ENCODE assay signal across 22 cellular contexts in the genomic region with DNA sequence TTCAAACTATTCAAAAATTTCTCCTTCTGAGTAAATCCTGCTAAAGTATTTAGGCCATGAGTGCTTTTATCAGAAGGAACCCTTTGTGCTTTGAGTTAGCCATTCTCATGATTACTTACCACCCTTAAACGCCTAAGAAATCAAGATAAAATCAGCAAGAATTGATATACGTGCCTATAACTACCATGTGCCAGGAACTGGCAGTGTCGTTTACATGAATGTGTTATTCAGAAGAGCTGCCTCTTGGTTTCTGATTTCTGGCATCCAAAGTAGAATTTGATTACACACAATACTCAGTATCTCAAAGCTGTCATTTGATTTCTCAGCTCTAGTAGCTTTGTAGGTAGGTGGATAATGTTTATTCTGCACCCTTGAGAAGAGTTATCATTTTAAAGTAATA.
"Had no signal": no experiment of that assay in that cellular context is flagged by ENCODE, and none has a peak within 500 bp of the region (broad histone marks: within the 10 kb centered on the region; RNA-seq: fewer than 3 reads in every experiment).

No MANE protein-coding gene starts in this region.

- H3K27ac Mint-ChIP-seq: activated naive CD8-positive, alpha-beta T cell treated with anti-CD3 and anti-CD28 coated beads for 36 hours; naive thymus-derived CD8-positive, alpha-beta T cell; neural progenitor cell had no signal

- FAIRE-seq: bronchial epithelial cell, kidney had no signal

- H3K36me3 Mint-ChIP-seq: activated naive CD8-positive, alpha-beta T cell treated with anti-CD3 and anti-CD28 coated beads for 36 hours; naive thymus-derived CD8-positive, alpha-beta T cell; neural progenitor cell had no signal

- H3K4me3 ChIP-seq: lower lobe of right lung, neural progenitor cell, prostate gland, right atrium auricular region, tibial nerve had no signal

- H3K9me3 Mint-ChIP-seq: activated naive CD8-positive, alpha-beta T cell treated with anti-CD3 and anti-CD28 coated beads for 36 hours; neural progenitor cell had no signal

- H3K27ac ChIP-seq: lower lobe of right lung, neural progenitor cell, prostate gland, right atrium auricular region, tibial nerve had no signal

- DNase-seq: activated CD4-positive, alpha-beta T cell treated with anti-CD3 and anti-CD28 coated beads for 4 hours; activated CD4-positive, alpha-beta T cell treated with anti-CD3 and anti-CD28 coated beads, Interleukin-2, amount 50 U/mL, for 48 hours; activated CD4-positive, CD25-positive, alpha-beta regulatory T cell; activated CD8-positive, alpha-beta memory T cell treated with anti-CD3 and anti-CD28 coated beads, Interleukin-2, amount 50 U/mL, for 48 hours; activated naive CD4-positive, alpha-beta T cell treated with Interleukin-2 at 50 U/mL for 16 hours; activated naive CD8-positive, alpha-beta T cell treated with anti-CD3 and anti-CD28 coated beads for 36 hours; activated T-cell treated with anti-CD3 and anti-CD28 coated beads, Interleukin-2, amount 50 U/mL, for 48 hours; amniotic stem cell; cerebellar nuclear complex; effector CD4-positive, alpha-beta T cell; kidney; lower lobe of right lung; naive thymus-derived CD8-positive, alpha-beta T cell; stimulated activated CD4-positive, alpha-beta T cell treated with anti-CD3 and anti-CD28 coated beads, Interleukin-12 subunit alpha, Interleukin-12 subunit beta, amount 100 ng/mL, for 4 hours; stimulated activated CD4-positive, alpha-beta T cell treated with anti-CD3 and anti-CD28 coated beads, Interleukin-4, amount 100 ng/mL, for 4 hours; stimulated activated naive CD8-positive, alpha-beta T cell treated with anti-CD3 and anti-CD28 coated beads, Interleukin-15, Interleukin-2, amounts not matched to agents 100 U/mL and 50 U/mL, for 24 hours; T-helper 1 cell had no signal

- H3K4me1 Mint-ChIP-seq: activated naive CD8-positive, alpha-beta T cell treated with anti-CD3 and anti-CD28 coated beads for 36 hours; naive thymus-derived CD8-positive, alpha-beta T cell; neural progenitor cell had no signal

- H3K27me3 Mint-ChIP-seq: activated naive CD8-positive, alpha-beta T cell treated with anti-CD3 and anti-CD28 coated beads for 36 hours had no signal

- H3K4me3 Mint-ChIP-seq: activated naive CD8-positive, alpha-beta T cell treated with anti-CD3 and anti-CD28 coated beads for 36 hours; naive thymus-derived CD8-positive, alpha-beta T cell; neural progenitor cell had no signal
